In genomic region chr14:36476061-36476460, GRCh38 we compare ENCODE assay signal across 4 cellular contexts. TPM values are rescaled to one million over a fixed set of nuclear protein-coding genes. Genes with fewer than 3 reads are reported as not detected.
"Had no signal": no experiment of that assay in that cellular context is flagged by ENCODE, and none has a peak within 500 bp of the region (broad histone marks: within the 10 kb centered on the region; RNA-seq: fewer than 3 reads in every experiment).

No MANE protein-coding gene starts in this region.

RNA-seq across cellular contexts. Expression of gene NKX2-1, which starts 44.0 kb away (rescaled TPM):
- total RNA-seq: GM23248, GM23338, H1, H9 had no signal
- polyA plus RNA-seq: GM23248, GM23338, H1 had no signal
